9 cellular contexts compared by ENCODE assay signal in the genomic region with DNA sequence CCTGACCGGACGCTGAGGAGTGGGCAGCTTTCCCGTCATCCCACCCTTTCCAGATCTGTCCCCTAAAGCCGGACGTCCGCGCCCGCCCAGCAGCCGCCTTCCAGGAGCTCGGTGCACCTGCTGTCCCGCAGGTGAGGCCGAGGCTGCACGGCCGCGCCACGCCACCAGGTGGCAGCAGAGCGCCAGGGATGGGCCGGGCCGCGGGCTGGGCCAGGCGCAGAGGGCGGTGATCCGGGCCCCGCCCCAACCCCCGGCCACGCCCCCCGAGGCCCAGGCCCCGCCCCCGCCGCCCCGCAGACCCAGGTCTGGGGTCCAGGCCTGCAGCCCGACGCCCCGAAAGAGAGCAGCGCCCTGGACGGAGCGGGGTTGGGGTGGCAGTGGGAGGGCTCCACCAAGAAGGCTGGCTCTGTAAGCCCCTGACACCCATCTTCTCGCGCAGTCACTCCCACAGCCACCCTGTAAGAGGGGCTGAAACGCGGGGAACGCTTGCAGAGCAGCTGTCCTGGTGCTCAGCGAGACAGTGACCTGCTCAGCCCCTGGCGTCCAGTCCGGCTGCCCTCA. TPM values are rescaled to one million over a fixed set of nuclear protein-coding genes. Genes with fewer than 3 reads are reported as not detected.
DNase-seq lines count a peak whose midpoint lies in the region; ATAC-seq, FAIRE-seq and TF ChIP-seq lines count a peak whose summit lies in the region.
"Had no signal": no experiment of that assay in that cellular context is flagged by ENCODE, and none has a peak within 500 bp of the region (broad histone marks: within the 10 kb centered on the region; RNA-seq: fewer than 3 reads in every experiment).

No MANE protein-coding gene starts in this region.

- no peak overlapping the region for H2AFZ ChIP-seq in OCI-LY7 (ENCODE audit: low read length)

- H3K9me3 ChIP-seq in OCI-LY7 (ENCODE audit: low read length): no peaks in the 10 kb centered on the region
- no peaks in the 10 kb centered on the region for H3K9me3 ChIP-seq in ovary
- peaks cover 0 to 7% (median 0%) of the 10 kb centered on the region in 3 donors for H3K9me3 ChIP-seq in tibial artery

- TF ChIP-seq POLR2A in H54 (IDR thresholded peaks at IDR 0.05; ENCODE audit: low read depth, low read length) (no peak), ovary (IDR thresholded peaks at IDR 0.05) (no peak)

- DNase-seq in Calu3 (peak; percentile 96), H54 (ENCODE audit: insufficient read length, low spot score) (peak; percentile 96), OCI-LY7 (ENCODE audit: low spot score) (peak; percentile 63), foreskin keratinocyte (peak in 1 of 2 donors; percentile 15), ovary (peak; percentile 62 to 85 (median 79)), tibial artery (peak in 1 of 2 donors; percentile 46)
- peak; percentile 78 for DNase-seq in activated T-helper 1 cell treated with anti-CD3 and anti-CD28 coated beads, Interleukin-12 subunit alpha, Interleukin-12 subunit beta, Interleukin-2, Interleukin-4 antibody, amounts not matched to agents 30 ng/mL and 10 ng/mL and 1 ng/mL, durations not matched to agents 14 hours and 24 hours and 36 hours (ENCODE audit: low spot score)

- intact Hi-C loops in Calu3 (cut with micrococcal nuclease; ENCODE audit: unreplicated experiment) (loop anchor here (5.0 to 10.0 kb wide), 4 partner anchors 183 to 553 kb away; a partner anchor contains a TSS), OCI-LY7 (cut with micrococcal nuclease; ENCODE audit: unreplicated experiment) (loop anchor here (1.0 to 5.0 kb wide), 3 partner anchors 450 to 670 kb away; no protein-coding TSS in a partner anchor), ovary (cut with DNase I) (loop anchor here (2.0 to 10.0 kb wide), 4 partner anchors 453 to 863 kb away; no protein-coding TSS in a partner anchor), tibial artery (cut with DNase I; ENCODE audit: low total_unique reads) (loop anchor here (2.0 kb wide), 1 partner anchor 453 kb away; no protein-coding TSS in a partner anchor)
- intact Hi-C loops in activated T-helper 1 cell treated with anti-CD3 and anti-CD28 coated beads, Interleukin-12 subunit alpha, Interleukin-12 subunit beta, Interleukin-2, Interleukin-4 antibody, amounts not matched to agents 30 ng/mL and 10 ng/mL and 1 ng/mL, durations not matched to agents 14 hours and 24 hours and 36 hours (cut with micrococcal nuclease): loop anchor here (1.0 to 2.0 kb wide), 4 partner anchors 405 to 551 kb away; a partner anchor contains a TSS

- POLR2A ChIA-PET in OCI-LY7 (lab: Charles Lee): no interaction called here

- no peak overlapping the region for H3K27ac Mint-ChIP-seq in Calu3 (ENCODE audit: unreplicated experiment)
- no peak overlapping the region for H3K27ac Mint-ChIP-seq in activated T-helper 1 cell treated with anti-CD3 and anti-CD28 coated beads, Interleukin-12 subunit alpha, Interleukin-12 subunit beta, Interleukin-2, Interleukin-4 antibody, amounts not matched to agents 30 ng/mL and 10 ng/mL and 1 ng/mL, durations not matched to agents 14 hours and 24 hours and 36 hours
- H3K27ac Mint-ChIP-seq: activated naive CD4-positive, alpha-beta T cell treated with anti-CD3 and anti-CD28 coated beads, Interleukin-2, amount 50 U/mL, for 24 hours had no signal

- no peaks in the 10 kb centered on the region for H4K20me1 ChIP-seq in OCI-LY7 (ENCODE audit: insufficient read depth, low read length)

- H3K4me2 ChIP-seq in OCI-LY7 (ENCODE audit: low read length): no peak overlapping the region

- CTCF ChIA-PET in Calu3 (lab: Charles Lee) (interaction anchor here (0.5 to 2.0 kb wide), 10 partner anchors 10 to 1342 kb away, joined by 3 to 23 read pairs (median 4); no protein-coding TSS in a partner anchor), OCI-LY7 (lab: Charles Lee; ENCODE audit: unreplicated experiment) (no interaction called here)

- peaks cover 82% of the 10 kb centered on the region for H3K27me3 Mint-ChIP-seq in Calu3 (ENCODE audit: unreplicated experiment)
- peaks cover 7% of the 10 kb centered on the region for H3K27me3 Mint-ChIP-seq in activated T-helper 1 cell treated with anti-CD3 and anti-CD28 coated beads, Interleukin-12 subunit alpha, Interleukin-12 subunit beta, Interleukin-2, Interleukin-4 antibody, amounts not matched to agents 30 ng/mL and 10 ng/mL and 1 ng/mL, durations not matched to agents 14 hours and 24 hours and 36 hours (ENCODE audit: insufficient read depth)

- TF ChIP-seq EP300 in ovary (IDR thresholded peaks at IDR 0.05): no peak

- H3K4me1 Mint-ChIP-seq in Calu3 (ENCODE audit: low read depth, unreplicated experiment): peaks cover 26% of the 10 kb centered on the region
- no peaks in the 10 kb centered on the region for H3K4me1 Mint-ChIP-seq in activated T-helper 1 cell treated with anti-CD3 and anti-CD28 coated beads, Interleukin-12 subunit alpha, Interleukin-12 subunit beta, Interleukin-2, Interleukin-4 antibody, amounts not matched to agents 30 ng/mL and 10 ng/mL and 1 ng/mL, durations not matched to agents 14 hours and 24 hours and 36 hours (ENCODE audit: low read depth)
- H3K4me1 Mint-ChIP-seq: activated naive CD4-positive, alpha-beta T cell treated with anti-CD3 and anti-CD28 coated beads, Interleukin-2, amount 50 U/mL, for 24 hours had no signal

- 7 to 12% (median 9%) methylated on average over 20 to 45 of the region's 45 CpGs for WGBS in ovary, 3 donors

- H3K4me3 ChIP-seq in OCI-LY7 (ENCODE audit: low read depth, low read length, poor library complexity, severe bottlenecking): no peak overlapping the region
- H3K4me3 ChIP-seq in ovary: no peak overlapping the region
- H3K4me3 ChIP-seq in tibial artery: no peak overlapping the region

- H3K27ac ChIP-seq in OCI-LY7 (ENCODE audit: low read depth, low read length, poor library complexity, severe bottlenecking) (no peak overlapping the region), foreskin keratinocyte (no peak overlapping the region), ovary (no peak overlapping the region), tibial artery (no peak overlapping the region)

- H3K9me3 Mint-ChIP-seq in Calu3 (ENCODE audit: low read depth, unreplicated experiment): peaks cover 3% of the 10 kb centered on the region
- no peaks in the 10 kb centered on the region for H3K9me3 Mint-ChIP-seq in activated T-helper 1 cell treated with anti-CD3 and anti-CD28 coated beads, Interleukin-12 subunit alpha, Interleukin-12 subunit beta, Interleukin-2, Interleukin-4 antibody, amounts not matched to agents 30 ng/mL and 10 ng/mL and 1 ng/mL, durations not matched to agents 14 hours and 24 hours and 36 hours
- H3K9me3 Mint-ChIP-seq: activated naive CD4-positive, alpha-beta T cell treated with anti-CD3 and anti-CD28 coated beads, Interleukin-2, amount 50 U/mL, for 24 hours had no signal

- H3K4me1 ChIP-seq in OCI-LY7 (ENCODE audit: insufficient read depth, low read length, poor library complexity, severe bottlenecking) (no peaks in the 10 kb centered on the region), foreskin keratinocyte (no peaks in the 10 kb centered on the region), ovary (ENCODE audit: insufficient read depth) (no peaks in the 10 kb centered on the region), tibial artery (peaks cover 0 to 15% (median 2%) of the 10 kb centered on the region in 4 donors)

- H3K9me2 ChIP-seq in OCI-LY7 (ENCODE audit: insufficient read depth, low read length): no peaks in the 10 kb centered on the region

- no peaks in the 10 kb centered on the region for H3K79me2 ChIP-seq in OCI-LY7 (ENCODE audit: insufficient read depth, low read depth, low read length)

- no peak for FAIRE-seq in H54 (lab: Jason Lieb, UNC)

- H3K27me3 ChIP-seq in foreskin keratinocyte: peaks cover 50% of the 10 kb centered on the region
- no peaks in the 10 kb centered on the region for H3K27me3 ChIP-seq in ovary
- peaks cover 0 to 33% of the 10 kb centered on the region in 2 donors for H3K27me3 ChIP-seq in tibial artery

- H3K36me3 ChIP-seq in OCI-LY7 (ENCODE audit: insufficient read depth, low read length): no peaks in the 10 kb centered on the region
- H3K36me3 ChIP-seq in ovary: no peaks in the 10 kb centered on the region
- H3K36me3 ChIP-seq in tibial artery: no peaks in the 10 kb centered on the region

- H3K4me3 Mint-ChIP-seq in Calu3 (ENCODE audit: low read depth, unreplicated experiment): no peak overlapping the region
- H3K4me3 Mint-ChIP-seq in activated T-helper 1 cell treated with anti-CD3 and anti-CD28 coated beads, Interleukin-12 subunit alpha, Interleukin-12 subunit beta, Interleukin-2, Interleukin-4 antibody, amounts not matched to agents 30 ng/mL and 10 ng/mL and 1 ng/mL, durations not matched to agents 14 hours and 24 hours and 36 hours: no peak overlapping the region
- H3K4me3 Mint-ChIP-seq: activated naive CD4-positive, alpha-beta T cell treated with anti-CD3 and anti-CD28 coated beads, Interleukin-2, amount 50 U/mL, for 24 hours had no signal

- TF ChIP-seq CTCF in Calu3 (IDR thresholded peaks at IDR 0.05; ENCODE audit: unreplicated experiment) (peak; percentile 99), OCI-LY7 (conservative IDR thresholded peaks at IDR 0.05; ENCODE audit: low read length) (peak; percentile 75), foreskin keratinocyte (conservative IDR thresholded peaks at IDR 0.05) (peak; percentile 91), ovary (IDR thresholded peaks at IDR 0.05) (peak; percentile 63 to 93 (median 90)), tibial artery (IDR thresholded peaks at IDR 0.05) (peak; percentile 92 to 95)

- BruUV-seq in Calu3 (replicated peaks; lab: Mats Ljungman, UMichigan): no TSS peak
- BruUV-seq in OCI-LY7 (replicated peaks; lab: Mats Ljungman, UMichigan): no TSS peak

- H3K36me3 Mint-ChIP-seq in Calu3 (ENCODE audit: insufficient read depth, unreplicated experiment): peaks cover 32% of the 10 kb centered on the region
- H3K36me3 Mint-ChIP-seq in activated T-helper 1 cell treated with anti-CD3 and anti-CD28 coated beads, Interleukin-12 subunit alpha, Interleukin-12 subunit beta, Interleukin-2, Interleukin-4 antibody, amounts not matched to agents 30 ng/mL and 10 ng/mL and 1 ng/mL, durations not matched to agents 14 hours and 24 hours and 36 hours (ENCODE audit: low read depth): no peaks in the 10 kb centered on the region
- H3K36me3 Mint-ChIP-seq: activated naive CD4-positive, alpha-beta T cell treated with anti-CD3 and anti-CD28 coated beads, Interleukin-2, amount 50 U/mL, for 24 hours had no signal

- ATAC-seq in foreskin keratinocyte: peak; percentile 78
- no peak for ATAC-seq in GM18861 (IDR thresholded peaks at IDR 0.05; ENCODE audit: unreplicated experiment)

RNA-seq across cellular contexts. Expression of a gene that starts 32.2 kb away (rescaled TPM):
- total RNA-seq in Calu3 (2022) (not detected in 2 replicates), OCI-LY7 (2022) (not detected in 2 replicates), foreskin keratinocyte (not detected in 2 replicates), ovary (not detected)
- total RNA-seq in OCI-LY7 (2014; rRNA removed; shearing (Covaris generic)): not detected in 2 replicates
- not detected in 2 replicates for total RNA-seq in activated T-helper 1 cell treated with anti-CD3 and anti-CD28 coated beads, Interleukin-12 subunit alpha, Interleukin-12 subunit beta, Interleukin-2, Interleukin-4 antibody, amounts not matched to agents 30 ng/mL and 10 ng/mL and 1 ng/mL, durations not matched to agents 14 hours and 24 hours and 36 hours
- polyA plus RNA-seq in foreskin keratinocyte (not detected in 2 replicates), ovary (not detected)
